In the genomic region with DNA sequence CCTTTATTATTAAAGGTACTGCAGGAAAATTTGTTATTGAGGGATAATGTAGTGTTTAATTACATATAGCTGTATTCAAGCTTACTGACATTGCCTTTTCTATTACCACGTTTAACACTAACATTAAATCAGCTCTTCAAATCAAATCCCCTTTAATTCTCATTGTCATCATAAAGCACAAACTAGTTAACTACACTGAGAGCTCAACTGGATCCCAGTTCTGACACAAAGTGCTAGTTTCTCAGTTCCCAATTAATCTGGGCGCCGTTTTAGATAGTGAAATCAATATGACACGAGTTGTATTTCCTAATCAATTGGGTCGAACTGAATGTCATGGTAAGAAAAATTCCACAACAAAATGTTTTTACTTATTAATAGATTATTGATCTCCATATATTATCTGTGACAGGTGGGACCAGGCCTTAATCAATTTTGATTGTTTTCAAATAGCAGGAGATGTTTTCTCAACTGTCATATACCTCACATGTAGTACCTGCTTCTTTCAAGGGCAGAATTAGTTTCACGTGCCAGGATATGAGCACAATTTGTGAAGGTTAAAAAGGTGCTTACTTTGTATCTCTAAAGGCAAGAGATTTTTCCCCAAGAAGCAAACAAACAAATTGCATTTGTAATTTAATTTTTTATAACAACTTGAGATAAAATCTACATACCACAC, we compare ENCODE assay signal across 1 cellular context.
TF ChIP-seq lines count a peak whose summit lies in the region.

No MANE protein-coding gene starts in this region.

TF ChIP-seq in K562, 482 proteins besides CTCF, POLR2A, EP300 and RAD21 (continued from another document):
- TF ChIP-seq, protein P1, sequence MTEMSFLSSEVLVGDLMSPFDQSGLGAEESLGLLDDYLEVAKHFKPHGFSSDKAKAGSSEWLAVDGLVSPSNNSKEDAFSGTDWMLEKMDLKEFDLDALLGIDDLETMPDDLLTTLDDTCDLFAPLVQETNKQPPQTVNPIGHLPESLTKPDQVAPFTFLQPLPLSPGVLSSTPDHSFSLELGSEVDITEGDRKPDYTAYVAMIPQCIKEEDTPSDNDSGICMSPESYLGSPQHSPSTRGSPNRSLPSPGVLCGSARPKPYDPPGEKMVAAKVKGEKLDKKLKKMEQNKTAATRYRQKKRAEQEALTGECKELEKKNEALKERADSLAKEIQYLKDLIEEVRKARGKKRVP (CRISPR knock-in tag; IDR thresholded peaks at IDR 0.05): no peak
- TF ChIP-seq, protein P2, sequence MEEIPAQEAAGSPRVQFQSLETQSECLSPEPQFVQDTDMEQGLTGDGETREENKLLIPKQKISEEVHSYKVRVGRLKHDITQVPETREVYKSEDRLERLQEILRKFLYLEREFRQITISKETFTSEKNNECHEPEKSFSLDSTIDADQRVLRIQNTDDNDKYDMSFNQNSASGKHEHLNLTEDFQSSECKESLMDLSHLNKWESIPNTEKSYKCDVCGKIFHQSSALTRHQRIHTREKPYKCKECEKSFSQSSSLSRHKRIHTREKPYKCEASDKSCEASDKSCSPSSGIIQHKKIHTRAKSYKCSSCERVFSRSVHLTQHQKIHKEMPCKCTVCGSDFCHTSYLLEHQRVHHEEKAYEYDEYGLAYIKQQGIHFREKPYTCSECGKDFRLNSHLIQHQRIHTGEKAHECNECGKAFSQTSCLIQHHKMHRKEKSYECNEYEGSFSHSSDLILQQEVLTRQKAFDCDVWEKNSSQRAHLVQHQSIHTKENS (CRISPR knock-in tag; IDR thresholded peaks at IDR 0.05): no peak
- no peak for TF ChIP-seq SP2 (IDR thresholded peaks at IDR 0.05; ENCODE audit: extremely low read depth, low read depth, low read length, poor library complexity, severe bottlenecking)
- no peak for TF ChIP-seq NFATC3 (IDR thresholded peaks at IDR 0.05)
- TF ChIP-seq, protein P3, sequence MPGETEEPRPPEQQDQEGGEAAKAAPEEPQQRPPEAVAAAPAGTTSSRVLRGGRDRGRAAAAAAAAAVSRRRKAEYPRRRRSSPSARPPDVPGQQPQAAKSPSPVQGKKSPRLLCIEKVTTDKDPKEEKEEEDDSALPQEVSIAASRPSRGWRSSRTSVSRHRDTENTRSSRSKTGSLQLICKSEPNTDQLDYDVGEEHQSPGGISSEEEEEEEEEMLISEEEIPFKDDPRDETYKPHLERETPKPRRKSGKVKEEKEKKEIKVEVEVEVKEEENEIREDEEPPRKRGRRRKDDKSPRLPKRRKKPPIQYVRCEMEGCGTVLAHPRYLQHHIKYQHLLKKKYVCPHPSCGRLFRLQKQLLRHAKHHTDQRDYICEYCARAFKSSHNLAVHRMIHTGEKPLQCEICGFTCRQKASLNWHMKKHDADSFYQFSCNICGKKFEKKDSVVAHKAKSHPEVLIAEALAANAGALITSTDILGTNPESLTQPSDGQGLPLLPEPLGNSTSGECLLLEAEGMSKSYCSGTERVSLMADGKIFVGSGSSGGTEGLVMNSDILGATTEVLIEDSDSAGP (CRISPR knock-in tag; IDR thresholded peaks at IDR 0.05): no peak
- TF ChIP-seq TGIF2 (CRISPR knock-in tag; IDR thresholded peaks at IDR 0.05): no peak
- TF ChIP-seq POU5F1 (IDR thresholded peaks at IDR 0.05; ENCODE audit: borderline replicate concordance, low read depth, low read length, partially characterized antibody): no peak
- no peak for TF ChIP-seq HDAC1 (IDR thresholded peaks at IDR 0.05)
- no peak for TF ChIP-seq ZNF3 (CRISPR knock-in tag; IDR thresholded peaks at IDR 0.05)
- TF ChIP-seq, protein P4, sequence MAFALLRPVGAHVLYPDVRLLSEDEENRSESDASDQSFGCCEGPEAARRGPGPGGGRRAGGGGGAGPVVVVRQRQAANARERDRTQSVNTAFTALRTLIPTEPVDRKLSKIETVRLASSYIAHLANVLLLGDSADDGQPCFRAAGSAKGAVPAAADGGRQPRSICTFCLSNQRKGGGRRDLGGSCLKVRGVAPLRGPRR (CRISPR knock-in tag; IDR thresholded peaks at IDR 0.05): no peak
